In genomic region chr17:17714261-17714866, GRCh38 we compare ENCODE assay signal across 11 cellular contexts. TPM values are rescaled to one million over a fixed set of nuclear protein-coding genes. Genes with fewer than 3 reads are reported as not detected.
A peak's percentile ranks its signal among the peaks of the same experiment; 100 is the strongest.
DNase-seq lines count a peak whose midpoint lies in the region; ATAC-seq, FAIRE-seq and TF ChIP-seq lines count a peak whose summit lies in the region.
"Had no signal": no experiment of that assay in that cellular context is flagged by ENCODE, and none has a peak within 500 bp of the region (broad histone marks: within the 10 kb centered on the region; RNA-seq: fewer than 3 reads in every experiment).

No MANE protein-coding gene starts in this region.

- peaks cover 17 to 31% of the 10 kb centered on the region in 2 donors for H3K4me1 ChIP-seq in kidney (ENCODE audit: control insufficient read depth in 1 of 2, insufficient read depth in 1 of 2, low read depth in 1 of 2, low read length in 2 of 2)

- H3K27ac ChIP-seq in VCaP (peak overlapping the region; percentile 35), kidney (ENCODE audit: low read depth in 2 of 2, low read length in 2 of 2) (peak overlapping the region; percentile 55 to 73)

- H3K4me3 Mint-ChIP-seq in stimulated activated memory B cell treated with anti-CD40 and anti-IgM and Interleukin-4, amounts not matched to agents 10 μg/mL and 1 μg/mL and 100 μg/mL, for 72 hours: no peak overlapping the region

- H3K36me3 ChIP-seq in kidney (ENCODE audit: control insufficient read depth in 1 of 2, insufficient read depth in 2 of 2, low read length in 2 of 2): no peaks in the 10 kb centered on the region

- H3K27ac Mint-ChIP-seq in stimulated activated memory B cell treated with anti-CD40 and anti-IgM and Interleukin-4, amounts not matched to agents 10 μg/mL and 1 μg/mL and 100 μg/mL, for 72 hours: peak overlapping the region; percentile 45

- intact Hi-C loops in kidney (cut with DNase I): no loop called here

- FAIRE-seq in GM19239 (lab: Jason Lieb, UNC): peak; percentile 52
- FAIRE-seq in kidney (lab: Jason Lieb, UNC): no peak

- no peak for DNase-seq in GM19239 (ENCODE audit: insufficient read length, low spot score)
- no peak for DNase-seq in kidney
- no peak for DNase-seq in foreskin fibroblast
- DNase-seq: activated CD4-positive, alpha-beta T cell treated with anti-CD3 and anti-CD28 coated beads, Interleukin-2, amount 50 U/mL, for 1 hour; midbrain; NCI-H187 had no signal

- no peaks in the 10 kb centered on the region for H3K9me3 ChIP-seq in kidney (ENCODE audit: control insufficient read depth in 1 of 2, low read length in 2 of 2)

- peaks cover 19% of the 10 kb centered on the region for H3K36me3 Mint-ChIP-seq in stimulated activated memory B cell treated with anti-CD40 and anti-IgM and Interleukin-4, amounts not matched to agents 10 μg/mL and 1 μg/mL and 100 μg/mL, for 72 hours

- H3K9me3 Mint-ChIP-seq in stimulated activated memory B cell treated with anti-CD40 and anti-IgM and Interleukin-4, amounts not matched to agents 10 μg/mL and 1 μg/mL and 100 μg/mL, for 72 hours: no peaks in the 10 kb centered on the region

- no peaks in the 10 kb centered on the region for H3K27me3 Mint-ChIP-seq in stimulated activated memory B cell treated with anti-CD40 and anti-IgM and Interleukin-4, amounts not matched to agents 10 μg/mL and 1 μg/mL and 100 μg/mL, for 72 hours

- peak overlapping the region in 1 of 2 donors; percentile 44 for H3K9ac ChIP-seq in kidney (ENCODE audit: low read length in 2 of 2)

- TF ChIP-seq CTCF in VCaP (conservative IDR thresholded peaks at IDR 0.05): no peak
- no peak for TF ChIP-seq CTCF in kidney (IDR thresholded peaks at IDR 0.05; ENCODE audit: borderline replicate concordance, extremely low read depth, insufficient read depth)
- no peak for TF ChIP-seq CTCF in foreskin fibroblast (IDR thresholded peaks at IDR 0.05; ENCODE audit: low read depth, low read length)

- no peak overlapping the region for H3K4me3 ChIP-seq in kidney (ENCODE audit: low read length in 2 of 2)
- no peak overlapping the region for H3K4me3 ChIP-seq in foreskin fibroblast (ENCODE audit: low read depth in 1 of 2, low read length in 2 of 2)

- peaks cover 32% of the 10 kb centered on the region for H3K4me1 Mint-ChIP-seq in stimulated activated memory B cell treated with anti-CD40 and anti-IgM and Interleukin-4, amounts not matched to agents 10 μg/mL and 1 μg/mL and 100 μg/mL, for 72 hours

- no peak for ATAC-seq in stimulated activated memory B cell treated with anti-CD40 and anti-IgM and Interleukin-4, amounts not matched to agents 10 μg/mL and 1 μg/mL and 100 μg/mL, for 72 hours
- no peak for ATAC-seq in GM18868 (IDR thresholded peaks at IDR 0.05; ENCODE audit: unreplicated experiment)
- ATAC-seq in GM21528 (IDR thresholded peaks at IDR 0.05; ENCODE audit: low FRiP score, unreplicated experiment): no peak
- ATAC-seq in HG03045 (IDR thresholded peaks at IDR 0.05; ENCODE audit: unreplicated experiment): no peak

RNA-seq across cellular contexts. Expression of gene RAI1, which starts 33.1 kb away (rescaled TPM):
- 50.5 TPM for total RNA-seq in kidney
- 6.7 TPM for polyA plus RNA-seq in kidney (ENCODE audit: insufficient read depth, low read depth, low replicate concordance)
